12 cellular contexts compared by ENCODE assay signal in the genomic region with DNA sequence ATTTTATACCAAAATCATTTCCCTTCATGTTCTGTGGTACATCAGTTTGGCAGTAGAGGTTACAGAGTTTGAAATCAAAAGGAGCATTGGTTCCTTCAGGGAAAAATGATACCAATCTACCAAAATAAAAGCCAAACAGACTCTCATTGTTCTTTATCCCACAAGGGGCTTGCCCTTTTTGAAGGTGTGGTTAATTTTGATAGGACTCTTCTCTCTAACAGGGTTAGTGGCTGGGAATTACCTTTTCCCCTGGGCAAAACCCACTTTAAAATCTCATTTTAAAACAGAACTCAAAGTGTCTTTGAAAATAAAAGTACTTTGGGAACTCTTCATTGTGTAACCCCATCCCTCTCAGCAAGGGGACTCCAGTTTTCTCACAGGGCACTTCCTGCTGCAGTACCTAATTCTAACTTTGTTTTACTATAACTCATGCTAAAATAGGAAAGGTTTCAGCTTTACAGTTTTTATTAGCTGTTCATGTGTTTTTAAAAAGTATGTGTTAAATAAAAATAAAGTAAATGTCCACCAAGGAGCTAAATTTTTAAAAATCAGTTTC. TPM values are rescaled to one million over a fixed set of nuclear protein-coding genes. Genes with fewer than 3 reads are reported as not detected.
A peak's percentile ranks its signal among the peaks of the same experiment; 100 is the strongest.
DNase-seq lines count a peak whose midpoint lies in the region; ATAC-seq and TF ChIP-seq lines count a peak whose summit lies in the region.
"Had no signal": no experiment of that assay in that cellular context is flagged by ENCODE, and none has a peak within 500 bp of the region (broad histone marks: within the 10 kb centered on the region; RNA-seq: fewer than 3 reads in every experiment).

No MANE protein-coding gene starts in this region.

- peaks cover 4% of the 10 kb centered on the region; the same call in 1 of the 2 replicates for H3F3A ChIP-seq in OCI-LY1 (ENCODE audit: insufficient read depth, low read length)

- ATAC-seq in heart right ventricle (peak in 1 of 8 donors; percentile 7), Right ventricle myocardium superior (ENCODE audit: poor library complexity) (no peak)

- H3K4me2 ChIP-seq in OCI-LY1 (ENCODE audit: low read length) = peak overlapping the region; percentile 42

- H3K4me1 ChIP-seq in heart right ventricle (peaks cover 14 to 97% (median 63%) of the 10 kb centered on the region in 9 donors), OCI-LY1 (ENCODE audit: insufficient read depth, low read length, severe bottlenecking) (peaks cover 91% of the 10 kb centered on the region), right atrium auricular region (peaks cover 0 to 74% of the 10 kb centered on the region in 2 donors), transverse colon (peaks cover 7 to 35% (median 23%) of the 10 kb centered on the region in 4 donors)

- H2AFZ ChIP-seq in OCI-LY1 (ENCODE audit: low read length) = no peak overlapping the region

- H3K4me3 ChIP-seq in heart right ventricle (peak overlapping the region in 1 of 10 donors; percentile 0), OCI-LY1 (ENCODE audit: low read depth, low read length, poor library complexity, severe bottlenecking) (no peak overlapping the region), right atrium auricular region (no peak overlapping the region), transverse colon (no peak overlapping the region)
- H3K4me3 ChIP-seq: MG63, Peyer's patch had no signal

- no peaks in the 10 kb centered on the region for H3K36me3 ChIP-seq in heart right ventricle
- H3K36me3 ChIP-seq in OCI-LY1 (ENCODE audit: insufficient read depth, low read length) = no peaks in the 10 kb centered on the region
- H3K36me3 ChIP-seq in right atrium auricular region = no peaks in the 10 kb centered on the region
- peaks cover 0 to 3% (median 0%) of the 10 kb centered on the region in 4 donors for H3K36me3 ChIP-seq in transverse colon
- H3K36me3 ChIP-seq: MG63, Peyer's patch had no signal

- in situ Hi-C loops in transverse colon (cut with MboI; ENCODE audit: low pct_ligation_motif_present in 1 of 4, low pct_unique_long_range_greater_than_20kb in 1 of 4, low sequenced_read_pairs in 3 of 4) = no loop called here

- H3K9me2 ChIP-seq in OCI-LY1 (ENCODE audit: low read depth, low read length) = no peaks in the 10 kb centered on the region

- no peaks in the 10 kb centered on the region for H4K20me1 ChIP-seq in OCI-LY1 (ENCODE audit: insufficient read depth, low read length)

- no peaks in the 10 kb centered on the region for H3K79me2 ChIP-seq in OCI-LY1 (ENCODE audit: insufficient read depth, low read length)

- no peak for TF ChIP-seq POLR2A in transverse colon (IDR thresholded peaks at IDR 0.05)

- intact Hi-C loops in heart right ventricle (cut with DNase I) (loop anchor here in 5 of 10 donors (5.0 to 10.0 kb wide), 5 partner anchors 42 to 389 kb away; a partner anchor contains a TSS), Right ventricle myocardium superior (cut with DNase I) (no loop called here), transverse colon (cut with DNase I; ENCODE audit: low total_unique reads) (loop anchor here (5.0 kb wide), 1 partner anchor 47 kb away; no protein-coding TSS in a partner anchor)

- DNase-seq in heart right ventricle (no peak), Right ventricle myocardium superior (no peak), right atrium auricular region (ENCODE audit: low spot score) (no peak), transverse colon (no peak), anterior cingulate cortex (lab: John Stamatoyannopoulos, UW) (no peak), hippocampal formation (lab: John Stamatoyannopoulos, UW) (no peak)
- no peak for DNase-seq in activated naive CD4-positive, alpha-beta T cell treated with anti-CD3 and anti-CD28 coated beads, Interleukin-2, amount 50 U/mL, for 16 hours
- DNase-seq: activated effector memory CD4-positive, alpha-beta T cell treated with Interleukin-2 at 50 U/mL for 16 hours; DMS79 had no signal

- no peak for TF ChIP-seq EP300 in transverse colon (IDR thresholded peaks at IDR 0.05; ENCODE audit: low read depth)

- H3K27me3 ChIP-seq in heart right ventricle (no peaks in the 10 kb centered on the region), OCI-LY1 (ENCODE audit: insufficient read depth, low read length) (no peaks in the 10 kb centered on the region), right atrium auricular region (no peaks in the 10 kb centered on the region), transverse colon (no peaks in the 10 kb centered on the region)
- H3K27me3 ChIP-seq: MG63, Peyer's patch had no signal

- TF ChIP-seq CTCF in heart right ventricle (IDR thresholded peaks at IDR 0.05) (peak in 1 of 9 donors; percentile 7), OCI-LY1 (IDR thresholded peaks at IDR 0.05; ENCODE audit: low read length) (no peak), right atrium auricular region (IDR thresholded peaks at IDR 0.05) (no peak), transverse colon (IDR thresholded peaks at IDR 0.05) (no peak)

- H3K27ac ChIP-seq in heart right ventricle (peak overlapping the region; percentile 0 to 88 (median 60)), OCI-LY1 (ENCODE audit: low read depth, low read length, poor library complexity, severe bottlenecking) (peak overlapping the region; percentile 84), right atrium auricular region (peak overlapping the region; percentile 84 to 89), transverse colon (peak overlapping the region in 3 of 4 donors; percentile 14 to 54 (median 44))

- H3K9me3 ChIP-seq in heart right ventricle = no peaks in the 10 kb centered on the region
- H3K9me3 ChIP-seq in OCI-LY1 (ENCODE audit: low read length) = no peaks in the 10 kb centered on the region
- H3K9me3 ChIP-seq in right atrium auricular region = no peaks in the 10 kb centered on the region
- no peaks in the 10 kb centered on the region for H3K9me3 ChIP-seq in transverse colon
- H3K9me3 ChIP-seq: MG63, Peyer's patch had no signal

- H3K9ac ChIP-seq in OCI-LY1 (ENCODE audit: low read length) = peak overlapping the region; percentile 27

RNA-seq across cellular contexts. Expression of a gene that starts 30.6 kb away (rescaled TPM):
- 10 to 100 TPM; 18.1 to 28.0 (median 22.4) TPM for total RNA-seq in heart right ventricle
- 10 to 100 TPM; 10.1 to 11.0 TPM for polyA plus RNA-seq in heart right ventricle
- total RNA-seq in Right ventricle myocardium superior = 25.0 TPM
- total RNA-seq in right atrium auricular region = 1 to 10 TPM; 5.0 to 5.9 TPM
- 10 to 100 TPM in 1 of 4 donors, 1 to 10 TPM in 3; 3.6 to 15.7 (median 8.9) TPM for total RNA-seq in transverse colon
